In the genomic region with DNA sequence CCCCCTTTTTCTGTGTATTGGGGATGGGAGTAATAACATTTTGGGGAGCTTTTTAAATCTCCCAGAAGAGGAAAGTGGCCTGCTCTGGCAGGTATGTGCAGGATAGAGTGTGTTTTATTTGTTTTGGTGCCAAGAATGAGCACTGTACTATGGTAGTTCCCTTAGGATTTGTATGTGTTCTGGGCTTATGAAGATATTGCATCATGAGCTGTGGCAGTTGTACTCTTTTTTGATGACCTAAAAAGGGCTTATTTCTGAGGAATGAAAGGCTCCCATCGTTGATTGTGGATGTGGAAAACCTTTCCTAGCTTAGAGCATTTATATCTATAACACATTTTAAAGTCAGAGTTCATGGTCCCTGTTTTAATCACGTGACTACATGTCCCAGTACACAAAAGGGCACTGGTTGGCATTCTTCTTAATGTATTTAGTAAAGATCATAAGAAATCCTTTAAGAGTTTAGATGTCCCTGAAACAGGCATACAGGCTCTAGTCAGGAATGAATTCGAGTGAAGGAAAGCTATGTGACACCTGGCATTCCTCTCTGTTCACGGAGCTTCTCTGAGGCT, we compare ENCODE assay signal across 13 cellular contexts. TPM values are rescaled to one million over a fixed set of nuclear protein-coding genes. Genes with fewer than 3 reads are reported as not detected.
DNase-seq lines count a peak whose midpoint lies in the region; ATAC-seq, FAIRE-seq and TF ChIP-seq lines count a peak whose summit lies in the region.
"Not testable (repeated sequence)": the region's sequence is repeated elsewhere in the genome, so short reads cannot be mapped to it uniquely, and the experiment has no call there.
"Had no signal": no experiment of that assay in that cellular context is flagged by ENCODE, and none has a peak within 500 bp of the region (broad histone marks: within the 10 kb centered on the region; RNA-seq: fewer than 3 reads in every experiment).

No MANE protein-coding gene starts in this region.

- ATAC-seq in body of pancreas; HepG2; stimulated activated memory B cell treated with anti-CD40 and anti-IgM and Interleukin-4, amounts not matched to agents 10 μg/mL and 1 μg/mL and 100 μg/mL, for 72 hours: not testable (repeated sequence)

- 29 to 30% methylated on average over 4 of the region's 4 CpGs for WGBS in body of pancreas, 2 donors
- WGBS in HepG2 (ENCODE audit: low lambda C conversion rate) = 22% methylated on average over 4 of the region's 4 CpGs

- TF ChIP-seq RAD21 in HepG2 (CRISPR knock-in tag; IDR thresholded peaks at IDR 0.05) = not testable (repeated sequence)

- BruUV-seq in HepG2 (replicated peaks; lab: Mats Ljungman, UMichigan) = not testable (repeated sequence)

- TF ChIP-seq POLR2A in body of pancreas (IDR thresholded peaks at IDR 0.05); HepG2 (IDR thresholded peaks at IDR 0.05; ENCODE audit: insufficient read depth in 1 of 2, low read depth in 2 of 2, low read length in 2 of 2): not testable (repeated sequence)

- not testable (repeated sequence) for H2AFZ ChIP-seq in MM.1S (ENCODE audit: low read length); HepG2 (ENCODE audit: low read length)

- not testable (repeated sequence) for H3K4me3 ChIP-seq in MM.1S (ENCODE audit: low read length); body of pancreas; fibroblast of pulmonary artery (replicated peaks; ENCODE audit: low read depth, low read length); HepG2 (replicated peaks in 1 of 3; ENCODE audit: insufficient read depth in 1 of 3, low read depth in 2 of 3, low read length in 3 of 3)

- peak overlapping the region; percentile 30; the same call in 1 of the 2 replicates for H3K4me2 ChIP-seq in MM.1S (ENCODE audit: low read depth, low read length)
- H3K4me2 ChIP-seq in HepG2 (ENCODE audit: low read depth, low read length) = not testable (repeated sequence)

- H3K4me3 Mint-ChIP-seq in stimulated activated memory B cell treated with anti-CD40 and anti-IgM and Interleukin-4, amounts not matched to agents 10 μg/mL and 1 μg/mL and 100 μg/mL, for 72 hours = not testable (repeated sequence)

- H3K27me3 ChIP-seq in MM.1S (replicated peaks; ENCODE audit: insufficient read depth, low read length) = peaks cover 10% of the 10 kb centered on the region
- H3K27me3 ChIP-seq in body of pancreas; HepG2 (ENCODE audit: control insufficient read depth in 1 of 2, insufficient read depth in 2 of 2, low read length in 2 of 2): not testable (repeated sequence)

- FAIRE-seq in HepG2 (lab: Jason Lieb, UNC) = not testable (repeated sequence)

- not testable (repeated sequence) for TF ChIP-seq CTCF in MM.1S (IDR thresholded peaks at IDR 0.05; ENCODE audit: low read length); body of pancreas (IDR thresholded peaks at IDR 0.05); fibroblast of pulmonary artery (IDR thresholded peaks at IDR 0.05; ENCODE audit: low read length, missing control alignments); HepG2 (CRISPR knock-in tag; IDR thresholded peaks at IDR 0.05)

- not testable (repeated sequence) for H3K4me1 ChIP-seq in MM.1S (ENCODE audit: low read length)
- H3K4me1 ChIP-seq in body of pancreas = peaks cover 43% of the 10 kb centered on the region
- H3K4me1 ChIP-seq in HepG2 (ENCODE audit: insufficient read depth, low read length) = peaks cover 17% of the 10 kb centered on the region

- CTCF ChIA-PET in HepG2 (lab: Yijun Ruan, JAX; ENCODE audit: low intra/inter-chr PET ratio, low total read pairs) = not testable (repeated sequence)

- peaks cover 12% of the 10 kb centered on the region for H3F3A ChIP-seq in MM.1S (ENCODE audit: insufficient read depth, low read length)

- H3K27ac ChIP-seq in MM.1S (ENCODE audit: low read length); HepG2 (ENCODE audit: extremely low read length, insufficient read depth, low read length): not testable (repeated sequence)
- peak overlapping the region in 3 of 4 donors; percentile 6 to 37 (median 22) for H3K27ac ChIP-seq in body of pancreas

- not testable (repeated sequence) for H3K9me2 ChIP-seq in MM.1S (replicated peaks; ENCODE audit: insufficient read depth, low read length)

- not testable (repeated sequence) for H4K20me1 ChIP-seq in MM.1S (ENCODE audit: insufficient read depth, low read length); HepG2 (ENCODE audit: insufficient read depth, low read length)

- not testable (repeated sequence) for H3K9ac ChIP-seq in MM.1S (ENCODE audit: low read length); HepG2 (ENCODE audit: insufficient read depth, low read depth, low read length)

- in situ Hi-C loops in HepG2 (cut with HindIII; ENCODE audit: extremely low pct_ligation_motif_present, low pct_unique_long_range_greater_than_20kb) = not testable (repeated sequence)

- intact Hi-C loops in body of pancreas (cut with DNase I); HepG2 (cut with micrococcal nuclease; ENCODE audit: unreplicated experiment): not testable (repeated sequence)

- not testable (repeated sequence) for TF ChIP-seq EP300 in HepG2 (IDR thresholded peaks at IDR 0.05; ENCODE audit: low read depth in 2 of 2, low read length in 2 of 2); HepG2 (CRISPR knock-in tag; IDR thresholded peaks at IDR 0.05; ENCODE audit: borderline replicate concordance)

- H3K9me3 Mint-ChIP-seq in stimulated activated memory B cell treated with anti-CD40 and anti-IgM and Interleukin-4, amounts not matched to agents 10 μg/mL and 1 μg/mL and 100 μg/mL, for 72 hours = not testable (repeated sequence)

- not testable (repeated sequence) for H3K36me3 Mint-ChIP-seq in stimulated activated memory B cell treated with anti-CD40 and anti-IgM and Interleukin-4, amounts not matched to agents 10 μg/mL and 1 μg/mL and 100 μg/mL, for 72 hours

- H3K4me1 Mint-ChIP-seq in stimulated activated memory B cell treated with anti-CD40 and anti-IgM and Interleukin-4, amounts not matched to agents 10 μg/mL and 1 μg/mL and 100 μg/mL, for 72 hours = peaks cover 25% of the 10 kb centered on the region

- H3K79me2 ChIP-seq in MM.1S (ENCODE audit: low read length); HepG2 (ENCODE audit: insufficient read depth, low read length): not testable (repeated sequence)

- POLR2A ChIA-PET in HepG2 (lab: Yijun Ruan, JAX) = not testable (repeated sequence)

- not testable (repeated sequence) for DNase-seq in MM.1S; body of pancreas; HepG2 (ENCODE audit: low spot score)
- DNase-seq in OCI-M1 (lab: John Stamatoyannopoulos, UW) (peak; percentile 33), amniotic epithelial cell (ENCODE audit: low read depth) (peak; percentile 10), fibroblast of pulmonary artery (ENCODE audit: low read depth) (peak; percentile 26)

- peaks cover 14% of the 10 kb centered on the region for H3K27me3 Mint-ChIP-seq in stimulated activated memory B cell treated with anti-CD40 and anti-IgM and Interleukin-4, amounts not matched to agents 10 μg/mL and 1 μg/mL and 100 μg/mL, for 72 hours

- H3K36me3 ChIP-seq in MM.1S (replicated peaks; ENCODE audit: insufficient read depth, low read length); body of pancreas (replicated peaks in 1 of 2; ENCODE audit: insufficient read depth in 1 of 2, low read depth in 2 of 2); HepG2 (replicated peaks in 1 of 2; ENCODE audit: control insufficient read depth in 1 of 2, insufficient read depth in 2 of 2, low read length in 2 of 2): not testable (repeated sequence)

- peak overlapping the region; percentile 20 for H3K27ac Mint-ChIP-seq in stimulated activated memory B cell treated with anti-CD40 and anti-IgM and Interleukin-4, amounts not matched to agents 10 μg/mL and 1 μg/mL and 100 μg/mL, for 72 hours

- H3K9me3 ChIP-seq in MM.1S (replicated peaks; ENCODE audit: insufficient read depth, low read length); body of pancreas; HepG2 (ENCODE audit: low read length): not testable (repeated sequence)

RNA-seq across cellular contexts. Expression of a gene that starts 30.9 kb away (rescaled TPM):
- total RNA-seq in body of pancreas (10 to 100 TPM; 27.4 to 27.8 TPM), HepG2 (2016; rRNA removed; fragmentation: Illumina TruSeq; extraction: Trizol) (63.7 and 77.7 TPM in 2 replicates)
- total RNA-seq in HepG2 (2016; cell fraction: cytosol; rRNA removed; fragmentation: Illumina TruSeq; extraction: Trizol; ENCODE audit: low read depth) = 11.5 and 13.8 TPM in 2 replicates
- 60.1 and 83.0 TPM in 2 replicates for total RNA-seq in HepG2 (2016; cell fraction: insoluble cytoplasmic fraction; rRNA removed; fragmentation: Illumina TruSeq; extraction: Trizol)
- total RNA-seq in HepG2 (2016; cell fraction: membrane; rRNA removed; fragmentation: Illumina TruSeq; extraction: Trizol) = 39.4 and 40.9 TPM in 2 replicates
- total RNA-seq in HepG2 (2016; cell fraction: nucleus; rRNA removed; fragmentation: Illumina TruSeq; extraction: Trizol) = 26.7 and 28.3 TPM in 2 replicates
- polyA plus RNA-seq in HepG2 (2011; rRNA removed) = 39.8 and 44.2 TPM in 2 replicates
- 31.8 and 47.0 TPM in 2 replicates for polyA plus RNA-seq in HepG2 (2011; cell fraction: cytosol; rRNA removed)
- polyA plus RNA-seq in HepG2 (2011; cell fraction: nucleus; rRNA removed) = 12.2 and 16.6 TPM in 2 replicates
- 42.4 and 48.2 TPM in 2 replicates for polyA plus RNA-seq in HepG2 (2012)
- 13.2 and 14.3 TPM in 2 replicates for polyA plus RNA-seq in HepG2 (2016; cell fraction: cytosol; fragmentation: Illumina TruSeq; extraction: Trizol; ENCODE audit: low read depth)
- polyA plus RNA-seq in HepG2 (2016; cell fraction: insoluble cytoplasmic fraction; fragmentation: Illumina TruSeq; extraction: Trizol; ENCODE audit: low read depth) = 79.7 and 93.5 TPM in 2 replicates
- polyA plus RNA-seq in HepG2 (2016; cell fraction: membrane; fragmentation: Illumina TruSeq; extraction: Trizol; ENCODE audit: low read depth) = 29.5 and 31.6 TPM in 2 replicates
- polyA plus RNA-seq in HepG2 (2016; cell fraction: nucleus; fragmentation: Illumina TruSeq; extraction: Trizol; ENCODE audit: insufficient read depth, low read depth) = 39.0 and 42.2 TPM in 2 replicates
- polyA minus RNA-seq in HepG2 (2011; rRNA and poly(A)+ RNA removed; ENCODE audit: low replicate concordance) = 32.4 and 58.8 TPM in 2 replicates
- polyA minus RNA-seq in HepG2 (2011; cell fraction: cytosol; rRNA and poly(A)+ RNA removed) = 15.7 and 19.1 TPM in 2 replicates
- polyA minus RNA-seq in HepG2 (2011; cell fraction: nucleus; rRNA and poly(A)+ RNA removed) = 11.7 and 13.3 TPM in 2 replicates

RNA-seq across cellular contexts. Expression of a gene that starts 47.0 kb away (rescaled TPM):
- total RNA-seq in body of pancreas = not detected
- 0.29 TPM in 1 of 2 replicates, not detected in the other for total RNA-seq in HepG2 (2016; rRNA removed; fragmentation: Illumina TruSeq; extraction: Trizol)
- total RNA-seq in HepG2 (2016; cell fraction: cytosol; rRNA removed; fragmentation: Illumina TruSeq; extraction: Trizol; ENCODE audit: low read depth) = 0.09 TPM in 1 of 2 replicates, not detected in the other
- 0.11 TPM in 1 of 2 replicates, not detected in the other for total RNA-seq in HepG2 (2016; cell fraction: insoluble cytoplasmic fraction; rRNA removed; fragmentation: Illumina TruSeq; extraction: Trizol)
- total RNA-seq in HepG2 (2016; cell fraction: membrane; rRNA removed; fragmentation: Illumina TruSeq; extraction: Trizol) = 0.21 TPM in 1 of 2 replicates, not detected in the other
- total RNA-seq in HepG2 (2016; cell fraction: nucleus; rRNA removed; fragmentation: Illumina TruSeq; extraction: Trizol) = 0.25 TPM in 1 of 2 replicates, not detected in the other
- 0.07 and 0.08 TPM in 2 replicates for polyA plus RNA-seq in HepG2 (2011; rRNA removed)
- 0.04 and 0.14 TPM in 2 replicates for polyA plus RNA-seq in HepG2 (2011; cell fraction: cytosol; rRNA removed)
- polyA plus RNA-seq in HepG2 (2011; cell fraction: nucleus; rRNA removed) = 0.21 and 0.51 TPM in 2 replicates
- not detected in 2 replicates for polyA plus RNA-seq in HepG2 (2012)
- not detected in 2 replicates for polyA plus RNA-seq in HepG2 (2016; cell fraction: cytosol; fragmentation: Illumina TruSeq; extraction: Trizol; ENCODE audit: low read depth)
- polyA plus RNA-seq in HepG2 (2016; cell fraction: insoluble cytoplasmic fraction; fragmentation: Illumina TruSeq; extraction: Trizol; ENCODE audit: low read depth) = not detected in 2 replicates
- polyA plus RNA-seq in HepG2 (2016; cell fraction: membrane; fragmentation: Illumina TruSeq; extraction: Trizol; ENCODE audit: low read depth) = 0.09 TPM in 1 of 2 replicates, not detected in the other
- 0.28 TPM in 1 of 2 replicates, not detected in the other for polyA plus RNA-seq in HepG2 (2016; cell fraction: nucleus; fragmentation: Illumina TruSeq; extraction: Trizol; ENCODE audit: insufficient read depth, low read depth)
- polyA minus RNA-seq in HepG2 (2011; rRNA and poly(A)+ RNA removed; ENCODE audit: low replicate concordance) = not detected in 2 replicates
- not detected in 2 replicates for polyA minus RNA-seq in HepG2 (2011; cell fraction: cytosol; rRNA and poly(A)+ RNA removed)
- 0.26 TPM in 1 of 2 replicates, not detected in the other for polyA minus RNA-seq in HepG2 (2011; cell fraction: nucleus; rRNA and poly(A)+ RNA removed)
- total RNA-seq: A172, G401, H1, H9 had no signal

RNA-seq across cellular contexts. Expression of a gene that starts 55.7 kb away (rescaled TPM):
- 1 to 10 TPM; 5.7 to 9.6 TPM for total RNA-seq in body of pancreas
- 0.98 and 1.4 TPM in 2 replicates for total RNA-seq in HepG2 (2016; rRNA removed; fragmentation: Illumina TruSeq; extraction: Trizol)
- total RNA-seq in HepG2 (2016; cell fraction: cytosol; rRNA removed; fragmentation: Illumina TruSeq; extraction: Trizol; ENCODE audit: low read depth) = 0.09 and 1.2 TPM in 2 replicates
- 0.89 and 1.7 TPM in 2 replicates for total RNA-seq in HepG2 (2016; cell fraction: insoluble cytoplasmic fraction; rRNA removed; fragmentation: Illumina TruSeq; extraction: Trizol)
- total RNA-seq in HepG2 (2016; cell fraction: membrane; rRNA removed; fragmentation: Illumina TruSeq; extraction: Trizol) = 0.69 and 1.3 TPM in 2 replicates
- 0.78 and 1.6 TPM in 2 replicates for total RNA-seq in HepG2 (2016; cell fraction: nucleus; rRNA removed; fragmentation: Illumina TruSeq; extraction: Trizol)
- 0.59 and 0.61 TPM in 2 replicates for polyA plus RNA-seq in HepG2 (2011; rRNA removed)
- polyA plus RNA-seq in HepG2 (2011; cell fraction: cytosol; rRNA removed) = 0.31 and 0.60 TPM in 2 replicates
- polyA plus RNA-seq in HepG2 (2011; cell fraction: nucleus; rRNA removed) = 0.40 and 0.78 TPM in 2 replicates
- polyA plus RNA-seq in HepG2 (2012) = 0.52 and 0.92 TPM in 2 replicates
- polyA plus RNA-seq in HepG2 (2016; cell fraction: cytosol; fragmentation: Illumina TruSeq; extraction: Trizol; ENCODE audit: low read depth) = 1.0 and 1.1 TPM in 2 replicates
- 0.79 and 1.3 TPM in 2 replicates for polyA plus RNA-seq in HepG2 (2016; cell fraction: insoluble cytoplasmic fraction; fragmentation: Illumina TruSeq; extraction: Trizol; ENCODE audit: low read depth)
- 0.52 and 0.56 TPM in 2 replicates for polyA plus RNA-seq in HepG2 (2016; cell fraction: membrane; fragmentation: Illumina TruSeq; extraction: Trizol; ENCODE audit: low read depth)
- polyA plus RNA-seq in HepG2 (2016; cell fraction: nucleus; fragmentation: Illumina TruSeq; extraction: Trizol; ENCODE audit: insufficient read depth, low read depth) = 1.7 and 3.0 TPM in 2 replicates
- 0.54 and 2.1 TPM in 2 replicates for polyA minus RNA-seq in HepG2 (2011; rRNA and poly(A)+ RNA removed; ENCODE audit: low replicate concordance)
- 0.18 and 0.59 TPM in 2 replicates for polyA minus RNA-seq in HepG2 (2011; cell fraction: cytosol; rRNA and poly(A)+ RNA removed)
- polyA minus RNA-seq in HepG2 (2011; cell fraction: nucleus; rRNA and poly(A)+ RNA removed) = 1.9 and 5.0 TPM in 2 replicates
- total RNA-seq: CD4-positive, CD25-positive, alpha-beta regulatory T cell had no signal
- polyA plus RNA-seq: CD4-positive, CD25-positive, alpha-beta regulatory T cell; CD8-positive, alpha-beta memory T cell had no signal
